In the genomic region with DNA sequence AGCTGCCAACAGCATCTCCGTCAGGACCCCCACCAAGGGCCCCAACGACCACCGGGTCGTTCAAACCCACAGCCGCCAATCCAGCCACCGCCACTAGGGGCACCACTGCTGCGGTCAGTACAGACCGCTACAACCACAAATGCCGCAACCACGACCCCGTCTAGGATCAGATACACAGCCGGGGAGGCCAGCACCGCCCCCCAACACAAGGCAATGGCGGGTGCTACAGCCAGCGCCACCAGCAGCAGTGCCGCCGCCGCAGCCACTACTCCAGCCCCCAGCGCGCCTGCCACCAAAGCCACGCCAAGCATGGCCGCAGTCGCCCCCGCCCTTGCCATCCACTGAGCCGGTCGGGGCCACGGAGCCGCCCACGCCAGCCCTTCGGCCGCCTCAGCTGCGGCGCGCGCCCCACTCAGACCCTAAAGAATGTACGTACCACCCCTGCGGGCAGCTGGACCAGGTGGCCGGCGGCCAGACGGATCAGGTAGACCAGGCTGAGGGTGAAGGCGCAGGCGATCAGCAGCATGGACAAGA, we compare ENCODE assay signal across 8 cellular contexts. TPM values are rescaled to one million over a fixed set of nuclear protein-coding genes. Genes with fewer than 3 reads are reported as not detected.
A peak's percentile ranks its signal among the peaks of the same experiment; 100 is the strongest.
DNase-seq lines count a peak whose midpoint lies in the region; ATAC-seq and TF ChIP-seq lines count a peak whose summit lies in the region.

No MANE protein-coding gene starts in this region.

- no peaks in the 10 kb centered on the region for H3K9me3 Mint-ChIP-seq in IgD-negative memory B cell
- no peaks in the 10 kb centered on the region for H3K9me3 Mint-ChIP-seq in activated naive CD4-positive, alpha-beta T cell treated with anti-CD3 and anti-CD28 coated beads, Interleukin-2, amount 50 U/mL, for 72 hours

- H3K36me3 ChIP-seq in ovary, result no peaks in the 10 kb centered on the region
- no peaks in the 10 kb centered on the region for H3K36me3 ChIP-seq in thyroid gland

- peaks cover 4% of the 10 kb centered on the region for H3K36me3 Mint-ChIP-seq in IgD-negative memory B cell
- H3K36me3 Mint-ChIP-seq in activated naive CD4-positive, alpha-beta T cell treated with anti-CD3 and anti-CD28 coated beads, Interleukin-2, amount 50 U/mL, for 72 hours, result peaks cover 15 to 19% of the 10 kb centered on the region in 2 donors

- intact Hi-C loops in Right ventricle myocardium inferior (cut with DNase I), result loop anchor here (1.0 to 10.0 kb wide), 2 partner anchors 249 to 313 kb away; a partner anchor contains a TSS
- intact Hi-C loops in ovary (cut with DNase I), result no loop called here
- intact Hi-C loops in thyroid gland (cut with DNase I), result loop anchor here (5.0 kb wide), 1 partner anchor 252 kb away; a partner anchor contains a TSS

- H3K27ac Mint-ChIP-seq in IgD-negative memory B cell, result peak overlapping the region; percentile 97 to 100 (median 98)
- H3K27ac Mint-ChIP-seq in activated naive CD4-positive, alpha-beta T cell treated with anti-CD3 and anti-CD28 coated beads, Interleukin-2, amount 50 U/mL, for 72 hours, result peak overlapping the region; percentile 93 to 97

- H3K4me1 ChIP-seq in ovary (ENCODE audit: insufficient read depth), result no peaks in the 10 kb centered on the region
- H3K4me1 ChIP-seq in thyroid gland, result peaks cover 5 to 7% of the 10 kb centered on the region in 2 donors

- H3K9me3 ChIP-seq in ovary, result no peaks in the 10 kb centered on the region
- no peaks in the 10 kb centered on the region for H3K9me3 ChIP-seq in thyroid gland

- no peak for TF ChIP-seq POLR2A in ovary (IDR thresholded peaks at IDR 0.05)
- TF ChIP-seq POLR2A in thyroid gland (IDR thresholded peaks at IDR 0.05), result no peak

- no peaks in the 10 kb centered on the region for H3K27me3 Mint-ChIP-seq in IgD-negative memory B cell

- H3K4me3 Mint-ChIP-seq in IgD-negative memory B cell, result peak overlapping the region; percentile 96 to 99 (median 98)

- DNase-seq in DMS53 treated with DMSO at 0.1 percent for 48 hours (lab: John Stamatoyannopoulos, UW; ENCODE audit: unreplicated experiment) (peak; percentile 53), SHP77 treated with DMSO at 0.1 percent for 48 hours (lab: John Stamatoyannopoulos, UW) (peak; percentile 10), Right ventricle myocardium inferior (ENCODE audit: missing footprints) (peak; percentile 87), ovary (peak; percentile 77 to 90 (median 88)), thyroid gland (peak; percentile 67 to 69)
- DNase-seq in activated naive CD4-positive, alpha-beta T cell treated with anti-CD3 and anti-CD28 coated beads, Interleukin-2, amount 50 U/mL, for 72 hours (ENCODE audit: low spot score in 2 of 2), result peak; percentile 62 to 75

- H3K27me3 ChIP-seq in ovary (no peaks in the 10 kb centered on the region), thyroid gland (no peaks in the 10 kb centered on the region)

- TF ChIP-seq EP300 in ovary (IDR thresholded peaks at IDR 0.05), result no peak

- H3K27ac ChIP-seq in ovary (peak overlapping the region; percentile 93 to 99), thyroid gland (peak overlapping the region; percentile 97 to 99 (median 97))

- whole genome bisulfite sequencing in ovary, 3 donors, result 0 to 1% (median 0%) methylated on average over 2 to 42 of the region's 42 CpGs
- WGBS in thyroid gland, 2 donors, result 0% methylated on average over 1 of the region's 42 CpGs; no CpG with 5 or more reads in 1 of the 2 donors

- peaks cover 18 to 43% (median 32%) of the 10 kb centered on the region in 3 donors for H3K4me1 Mint-ChIP-seq in IgD-negative memory B cell

- peak; percentile 75 to 89 (median 86) for TF ChIP-seq CTCF in ovary (IDR thresholded peaks at IDR 0.05)
- peak; percentile 72 to 89 (median 80) for TF ChIP-seq CTCF in thyroid gland (IDR thresholded peaks at IDR 0.05)

- ATAC-seq in GM21619 (IDR thresholded peaks at IDR 0.05; ENCODE audit: unreplicated experiment) (peak; percentile 25), Right ventricle myocardium inferior (peak; percentile 58)
- peak; percentile 27 to 45 for ATAC-seq in activated naive CD4-positive, alpha-beta T cell treated with anti-CD3 and anti-CD28 coated beads, Interleukin-2, amount 50 U/mL, for 72 hours

- H3K4me3 ChIP-seq in ovary (peak overlapping the region; percentile 67), thyroid gland (replicated peaks in 1 of 3) (peak overlapping the region; percentile 21 to 96 (median 57))

RNA-seq across cellular contexts. Expression of a gene that starts 0.5 kb away (rescaled TPM):
- polyA plus RNA-seq in IgD-negative memory B cell (15.1 TPM), ovary (10 to 100 TPM; 23.7 to 99.6 TPM)
- total RNA-seq in activated naive CD4-positive, alpha-beta T cell treated with anti-CD3 and anti-CD28 coated beads, Interleukin-2, amount 50 U/mL, for 72 hours, result 10 to 100 TPM; 25.5 to 46.5 TPM
- total RNA-seq in Right ventricle myocardium inferior (19.3 TPM), ovary (100 to 1,000 TPM in 1 of 7 donors, 10 to 100 TPM in 6; 36.5 to 219 (median 56.4) TPM), thyroid gland (10 to 100 TPM; 46.9 to 89.1 (median 66.5) TPM)

RNA-seq across cellular contexts. Expression of a gene that starts 45.1 kb away (rescaled TPM):
- not detected for polyA plus RNA-seq in IgD-negative memory B cell
- not detected for total RNA-seq in activated naive CD4-positive, alpha-beta T cell treated with anti-CD3 and anti-CD28 coated beads, Interleukin-2, amount 50 U/mL, for 72 hours
- not detected for total RNA-seq in Right ventricle myocardium inferior
- under 1 TPM in 4 of 7 donors, not detected in 3; 0.11 to 0.60 (median 0.50) TPM for total RNA-seq in ovary
- polyA plus RNA-seq in ovary, result under 1 TPM; 0.11 to 0.23 TPM
- total RNA-seq in thyroid gland, result under 1 TPM in 3 of 4 donors, not detected in 1; 0.13 to 0.29 (median 0.20) TPM

Comparison
In these comparisons a context has a peak if more than half of its experiments do, and no peak if none do; other contexts are left out.
1. Peak in every context shown above with its lines: DNase-seq, ATAC-seq, H3K4me3 ChIP-seq and H3K27ac ChIP-seq.
2. DNase-seq: peak in every context shown above with its lines; median percentile 88 in ovary; 87 in Right ventricle myocardium inferior; 68 in activated naive CD4-positive, alpha-beta T cell treated with anti-CD3 and anti-CD28 coated beads, Interleukin-2, amount 50 U/mL, for 72 hours; 68 in thyroid gland; 53 in DMS53 treated with DMSO at 0.1 percent for 48 hours; 10 in SHP77 treated with DMSO at 0.1 percent for 48 hours.
3. intact Hi-C loops: an anchor here in Right ventricle myocardium inferior (1.0 to 10.0 kb wide) and thyroid gland (5.0 kb wide); none called in ovary.